In the genomic region with DNA sequence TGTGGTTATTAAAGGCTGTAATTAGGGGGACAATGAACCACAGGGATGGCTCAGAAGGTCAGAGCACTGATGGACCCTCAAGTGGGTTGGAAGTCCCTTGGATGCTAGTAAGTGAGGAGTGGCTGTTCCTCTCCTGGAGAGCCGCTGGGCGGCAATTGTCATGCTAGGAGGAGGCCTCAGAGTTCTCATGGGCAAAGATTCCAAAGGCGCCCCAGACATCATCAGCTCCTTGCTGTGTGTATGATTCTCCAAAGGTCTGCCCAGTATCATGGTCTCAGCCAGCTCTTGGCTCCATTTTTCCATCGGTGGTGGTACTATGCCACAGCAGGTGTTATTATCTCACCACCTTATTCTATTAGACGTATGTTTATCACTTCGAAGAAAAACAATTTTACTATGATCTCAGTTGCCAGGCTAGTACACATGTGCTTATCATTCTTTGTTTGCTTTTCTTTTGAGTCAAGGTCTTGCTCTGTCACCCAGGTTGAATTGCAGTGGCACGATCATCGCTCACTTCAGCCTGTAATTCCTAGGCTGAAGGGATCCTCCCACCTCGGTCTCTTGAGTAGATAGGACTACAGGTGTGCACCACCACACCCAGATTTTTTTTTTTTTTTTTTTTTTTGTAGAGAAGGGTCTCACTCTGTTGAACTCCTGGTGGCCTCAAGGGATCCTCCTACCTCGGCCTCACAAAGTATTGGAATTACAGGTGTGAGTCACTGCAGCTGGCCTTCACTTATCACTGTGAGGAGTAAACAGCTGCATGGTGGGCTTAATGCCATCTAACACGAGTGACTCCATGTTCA, we compare ENCODE assay signal across 1 cellular context.
TF ChIP-seq lines count a peak whose summit lies in the region.

No MANE protein-coding gene starts in this region.

TF ChIP-seq in K562, 482 proteins besides CTCF, POLR2A, EP300 and RAD21:
- TF ChIP-seq, protein P1, sequence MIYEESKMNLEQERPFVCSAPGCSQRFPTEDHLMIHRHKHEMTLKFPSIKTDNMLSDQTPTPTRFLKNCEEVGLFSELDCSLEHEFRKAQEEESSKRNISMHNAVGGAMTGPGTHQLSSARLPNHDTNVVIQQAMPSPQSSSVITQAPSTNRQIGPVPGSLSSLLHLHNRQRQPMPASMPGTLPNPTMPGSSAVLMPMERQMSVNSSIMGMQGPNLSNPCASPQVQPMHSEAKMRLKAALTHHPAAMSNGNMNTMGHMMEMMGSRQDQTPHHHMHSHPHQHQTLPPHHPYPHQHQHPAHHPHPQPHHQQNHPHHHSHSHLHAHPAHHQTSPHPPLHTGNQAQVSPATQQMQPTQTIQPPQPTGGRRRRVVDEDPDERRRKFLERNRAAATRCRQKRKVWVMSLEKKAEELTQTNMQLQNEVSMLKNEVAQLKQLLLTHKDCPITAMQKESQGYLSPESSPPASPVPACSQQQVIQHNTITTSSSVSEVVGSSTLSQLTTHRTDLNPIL (CRISPR knock-in tag; IDR thresholded peaks at IDR 0.05): no peak
- TF ChIP-seq ZSCAN29 (IDR thresholded peaks at IDR 0.05) (no peak), PHF8 (IDR thresholded peaks at IDR 0.05; ENCODE audit: borderline replicate concordance, low read length) (no peak), ZNF75A (CRISPR knock-in tag; IDR thresholded peaks at IDR 0.05) (no peak), TCF3 (CRISPR knock-in tag; IDR thresholded peaks at IDR 0.05) (no peak)
- TF ChIP-seq, protein P2, sequence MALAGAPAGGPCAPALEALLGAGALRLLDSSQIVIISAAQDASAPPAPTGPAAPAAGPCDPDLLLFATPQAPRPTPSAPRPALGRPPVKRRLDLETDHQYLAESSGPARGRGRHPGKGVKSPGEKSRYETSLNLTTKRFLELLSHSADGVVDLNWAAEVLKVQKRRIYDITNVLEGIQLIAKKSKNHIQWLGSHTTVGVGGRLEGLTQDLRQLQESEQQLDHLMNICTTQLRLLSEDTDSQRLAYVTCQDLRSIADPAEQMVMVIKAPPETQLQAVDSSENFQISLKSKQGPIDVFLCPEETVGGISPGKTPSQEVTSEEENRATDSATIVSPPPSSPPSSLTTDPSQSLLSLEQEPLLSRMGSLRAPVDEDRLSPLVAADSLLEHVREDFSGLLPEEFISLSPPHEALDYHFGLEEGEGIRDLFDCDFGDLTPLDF (CRISPR knock-in tag; IDR thresholded peaks at IDR 0.05): 0 out of 2 replicates have a peak, but pooled peaks have one; percentile 63
- TF ChIP-seq, protein P3, sequence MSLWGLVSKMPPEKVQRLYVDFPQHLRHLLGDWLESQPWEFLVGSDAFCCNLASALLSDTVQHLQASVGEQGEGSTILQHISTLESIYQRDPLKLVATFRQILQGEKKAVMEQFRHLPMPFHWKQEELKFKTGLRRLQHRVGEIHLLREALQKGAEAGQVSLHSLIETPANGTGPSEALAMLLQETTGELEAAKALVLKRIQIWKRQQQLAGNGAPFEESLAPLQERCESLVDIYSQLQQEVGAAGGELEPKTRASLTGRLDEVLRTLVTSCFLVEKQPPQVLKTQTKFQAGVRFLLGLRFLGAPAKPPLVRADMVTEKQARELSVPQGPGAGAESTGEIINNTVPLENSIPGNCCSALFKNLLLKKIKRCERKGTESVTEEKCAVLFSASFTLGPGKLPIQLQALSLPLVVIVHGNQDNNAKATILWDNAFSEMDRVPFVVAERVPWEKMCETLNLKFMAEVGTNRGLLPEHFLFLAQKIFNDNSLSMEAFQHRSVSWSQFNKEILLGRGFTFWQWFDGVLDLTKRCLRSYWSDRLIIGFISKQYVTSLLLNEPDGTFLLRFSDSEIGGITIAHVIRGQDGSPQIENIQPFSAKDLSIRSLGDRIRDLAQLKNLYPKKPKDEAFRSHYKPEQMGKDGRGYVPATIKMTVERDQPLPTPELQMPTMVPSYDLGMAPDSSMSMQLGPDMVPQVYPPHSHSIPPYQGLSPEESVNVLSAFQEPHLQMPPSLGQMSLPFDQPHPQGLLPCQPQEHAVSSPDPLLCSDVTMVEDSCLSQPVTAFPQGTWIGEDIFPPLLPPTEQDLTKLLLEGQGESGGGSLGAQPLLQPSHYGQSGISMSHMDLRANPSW (CRISPR knock-in tag; IDR thresholded peaks at IDR 0.05): peak; percentile 83; the same call in 1 of the 2 replicates
